In genomic region chr3:196431193-196432136, GRCh38 we compare ENCODE assay signal across 1 cellular context.
TF ChIP-seq lines count a peak whose summit lies in the region.

No MANE protein-coding gene starts in this region.

TF ChIP-seq in GM23338, 12 proteins besides CTCF, POLR2A, EP300 and RAD21 (continued from another document):
- TF ChIP-seq ZNF331 (CRISPR knock-in tag; IDR thresholded peaks at IDR 0.05; ENCODE audit: low read depth) (no peak), EZH2phosphoT487 (IDR thresholded peaks at IDR 0.05; ENCODE audit: unreplicated experiment) (no peak), REST (IDR thresholded peaks at IDR 0.05; ENCODE audit: unreplicated experiment) (no peak)
TF ChIP-seq in GM23338: peak in this region for 0.
